In the genomic region with DNA sequence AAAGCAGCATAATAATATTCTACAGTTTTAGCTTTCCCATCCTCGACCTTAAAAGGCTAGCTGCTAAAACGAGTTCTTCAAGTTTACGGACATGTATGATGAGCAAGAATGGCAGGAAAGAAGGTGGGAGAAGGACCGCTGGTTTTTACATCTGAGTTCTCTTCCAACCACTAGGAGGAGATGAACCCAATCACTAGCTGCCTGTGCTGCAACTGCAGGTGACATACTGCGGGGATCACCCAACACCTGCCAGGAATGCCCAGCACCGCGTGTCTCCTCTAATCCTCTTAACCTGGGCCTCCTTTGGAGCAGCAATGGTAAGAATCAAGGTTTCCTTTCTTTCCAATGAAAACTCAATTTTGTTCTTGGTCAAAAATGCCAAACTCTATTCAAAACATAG, we compare ENCODE assay signal across 1 cellular context.
TF ChIP-seq lines count a peak whose summit lies in the region.

No MANE protein-coding gene starts in this region.

TF ChIP-seq in K562, 482 proteins besides CTCF, POLR2A, EP300 and RAD21:
- TF ChIP-seq TCFL5 (CRISPR knock-in tag; conservative IDR thresholded peaks at IDR 0.05): no peak
- no peak for TF ChIP-seq ZNF354B (CRISPR knock-in tag; IDR thresholded peaks at IDR 0.05)
- TF ChIP-seq, protein P1, sequence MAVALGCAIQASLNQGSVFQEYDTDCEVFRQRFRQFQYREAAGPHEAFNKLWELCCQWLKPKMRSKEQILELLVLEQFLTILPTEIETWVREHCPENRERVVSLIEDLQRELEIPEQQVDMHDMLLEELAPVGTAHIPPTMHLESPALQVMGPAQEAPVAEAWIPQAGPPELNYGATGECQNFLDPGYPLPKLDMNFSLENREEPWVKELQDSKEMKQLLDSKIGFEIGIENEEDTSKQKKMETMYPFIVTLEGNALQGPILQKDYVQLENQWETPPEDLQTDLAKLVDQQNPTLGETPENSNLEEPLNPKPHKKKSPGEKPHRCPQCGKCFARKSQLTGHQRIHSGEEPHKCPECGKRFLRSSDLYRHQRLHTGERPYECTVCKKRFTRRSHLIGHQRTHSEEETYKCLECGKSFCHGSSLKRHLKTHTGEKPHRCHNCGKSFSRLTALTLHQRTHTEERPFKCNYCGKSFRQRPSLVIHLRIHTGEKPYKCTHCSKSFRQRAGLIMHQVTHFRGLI (CRISPR knock-in tag; IDR thresholded peaks at IDR 0.05): no peak
- no peak for TF ChIP-seq CGGBP1 (CRISPR knock-in tag; IDR thresholded peaks at IDR 0.05)
- TF ChIP-seq HLTF (IDR thresholded peaks at IDR 0.05): no peak
- TF ChIP-seq GTF3C2 (IDR thresholded peaks at IDR 0.05; ENCODE audit: borderline replicate concordance, extremely low read depth, insufficient read length): no peak
- no peak for TF ChIP-seq NBN (IDR thresholded peaks at IDR 0.05; ENCODE audit: low read depth)
- TF ChIP-seq SMC3 (conservative IDR thresholded peaks at IDR 0.05; ENCODE audit: insufficient read depth, low read depth, low read length): peak; percentile 27; the same call in 1 of the 2 replicates
- TF ChIP-seq JUND (IDR thresholded peaks at IDR 0.05; ENCODE audit: borderline replicate concordance, low read depth, low read length): no peak
- TF ChIP-seq JUND (tag; IDR thresholded peaks at IDR 0.05; ENCODE audit: borderline replicate concordance, low read depth, low read length): no peak
- no peak for TF ChIP-seq PURB (CRISPR knock-in tag; IDR thresholded peaks at IDR 0.05; ENCODE audit: low read depth)
- TF ChIP-seq EP400 (IDR thresholded peaks at IDR 0.05): no peak
- no peak for TF ChIP-seq HDGF (IDR thresholded peaks at IDR 0.05)
- no peak for TF ChIP-seq ID3 (CRISPR knock-in tag; IDR thresholded peaks at IDR 0.05)
- no peak for TF ChIP-seq ID3 (tag; IDR thresholded peaks at IDR 0.05)
- TF ChIP-seq ZBTB33 (CRISPR knock-in tag; IDR thresholded peaks at IDR 0.05): 0 out of 2 replicates have a peak, but pooled peaks have one; percentile 23
- TF ChIP-seq LCOR (CRISPR knock-in tag; IDR thresholded peaks at IDR 0.05): no peak
